ENCODE assay signal across 22 cellular contexts in the genomic region with DNA sequence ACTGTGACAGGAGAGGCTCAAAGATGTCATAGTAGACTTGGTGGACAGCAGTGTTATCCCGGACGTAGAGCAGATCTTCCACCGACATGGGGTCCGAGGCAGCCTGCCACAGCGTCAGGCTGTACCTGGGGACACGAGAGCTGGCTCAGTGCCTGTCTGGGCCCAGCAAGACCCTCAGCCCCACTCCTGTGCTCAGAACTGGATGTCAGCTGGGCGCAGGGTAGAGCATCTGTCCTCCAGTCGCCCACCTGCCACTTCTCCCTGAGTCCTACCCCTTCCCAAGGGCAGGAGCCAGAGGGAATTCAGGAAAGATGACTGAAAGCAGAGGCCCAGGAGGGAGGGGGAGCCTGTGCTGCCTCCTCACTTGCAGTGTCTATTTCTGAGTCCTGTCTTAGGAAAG. TPM values are rescaled to one million over a fixed set of nuclear protein-coding genes. Genes with fewer than 3 reads are reported as not detected.
A peak's percentile ranks its signal among the peaks of the same experiment; 100 is the strongest.
DNase-seq lines count a peak whose midpoint lies in the region; ATAC-seq and TF ChIP-seq lines count a peak whose summit lies in the region.
"Had no signal": no experiment of that assay in that cellular context is flagged by ENCODE, and none has a peak within 500 bp of the region (broad histone marks: within the 10 kb centered on the region; RNA-seq: fewer than 3 reads in every experiment).

No MANE protein-coding gene starts in this region.

- ATAC-seq in left ventricle myocardium superior (peak; percentile 1), GM18909 (IDR thresholded peaks at IDR 0.05; ENCODE audit: poor library complexity, unreplicated experiment) (no peak)
- ATAC-seq: Panc1, SK-N-SH treated with all-trans-retinoic acid at 6 μM for 48 hours had no signal

- no peak for DNase-seq in left ventricle myocardium superior
- DNase-seq in right atrium auricular region (ENCODE audit: low spot score): no peak
- no peak for DNase-seq in neural progenitor cell (ENCODE audit: low spot score)
- no peak for DNase-seq in glomerular visceral epithelial cell (ENCODE audit: extremely low spot score)
- DNase-seq in stomach: no peak
- DNase-seq: Calu3; CD8-positive, alpha-beta memory T cell; EL; GF-D8; IMR-90; NCI-H1092 treated with DMSO at 0.1 percent for 48 hours; NCI-H146; NCI-H2081 treated with DMSO at 0.1 percent for 48 hours; NCI-H69; NK-92 treated with Interleukin-12 subunit alpha and Interleukin-12 subunit beta, amount 100 ng/mL, for 24 hours had no signal

- no peak for TF ChIP-seq CTCF in right atrium auricular region (IDR thresholded peaks at IDR 0.05)
- TF ChIP-seq CTCF in neural progenitor cell (IDR thresholded peaks at IDR 0.05): no peak
- TF ChIP-seq CTCF in stomach (IDR thresholded peaks at IDR 0.05): no peak

- H3K9me3 ChIP-seq in right atrium auricular region (no peaks in the 10 kb centered on the region), ectodermal cell (ENCODE audit: control insufficient read depth, low read length) (no peaks in the 10 kb centered on the region), neural progenitor cell (ENCODE audit: low read depth) (no peaks in the 10 kb centered on the region), stomach (no peaks in the 10 kb centered on the region)

- no peaks in the 10 kb centered on the region for H3K27me3 ChIP-seq in right atrium auricular region
- no peaks in the 10 kb centered on the region for H3K27me3 ChIP-seq in ectodermal cell (ENCODE audit: control insufficient read depth, insufficient read depth, low read length, poor library complexity, severe bottlenecking)
- H3K27me3 ChIP-seq in neural progenitor cell: no peaks in the 10 kb centered on the region
- H3K27me3 ChIP-seq in stomach: no peaks in the 10 kb centered on the region

- H3K4me3 Mint-ChIP-seq in neural progenitor cell: no peak overlapping the region
- H3K4me3 Mint-ChIP-seq: CD8-positive, alpha-beta memory T cell had no signal

- H2AFZ ChIP-seq in neural progenitor cell (replicated peaks): no peak overlapping the region

- H3K27ac ChIP-seq in right atrium auricular region (no peak overlapping the region), ectodermal cell (ENCODE audit: insufficient read depth, low read depth, low read length, poor library complexity, severe bottlenecking) (peak overlapping the region; percentile 26), neural progenitor cell (no peak overlapping the region), stomach (no peak overlapping the region)
- H3K27ac ChIP-seq: C4-2B, KMS-11 had no signal

- H3K9me3 Mint-ChIP-seq in neural progenitor cell: no peaks in the 10 kb centered on the region
- H3K9me3 Mint-ChIP-seq: CD8-positive, alpha-beta memory T cell had no signal

- peak overlapping the region; percentile 73 for H3K27ac Mint-ChIP-seq in neural progenitor cell
- H3K27ac Mint-ChIP-seq: CD8-positive, alpha-beta memory T cell had no signal

- no peak overlapping the region for H3K9ac ChIP-seq in neural progenitor cell
- H3K9ac ChIP-seq: KMS-11 had no signal

- H3K4me1 ChIP-seq in right atrium auricular region (no peaks in the 10 kb centered on the region), ectodermal cell (ENCODE audit: control insufficient read depth, insufficient read depth, low read length) (peaks cover 21% of the 10 kb centered on the region), neural progenitor cell (peaks cover 13% of the 10 kb centered on the region), stomach (peaks cover 0 to 4% (median 0%) of the 10 kb centered on the region in 4 donors)

- WGBS in ectodermal cell, 2 experiments: 91 to 93% methylated on average over 8 of the region's 8 CpGs
- WGBS in stomach, 5 donors: 87 to 93% (median 91%) methylated on average over 7 to 8 of the region's 8 CpGs

- intact Hi-C loops in left ventricle myocardium superior (cut with micrococcal nuclease) (no loop called here), stomach (cut with DNase I; ENCODE audit: low total_unique reads) (no loop called here)

- no peak for TF ChIP-seq POLR2A in stomach (IDR thresholded peaks at IDR 0.05)

- no peaks in the 10 kb centered on the region for H3K36me3 Mint-ChIP-seq in neural progenitor cell
- H3K36me3 Mint-ChIP-seq: CD8-positive, alpha-beta memory T cell had no signal

- peaks cover 24% of the 10 kb centered on the region for H3K4me1 Mint-ChIP-seq in neural progenitor cell
- H3K4me1 Mint-ChIP-seq: CD8-positive, alpha-beta memory T cell had no signal

- peaks cover 8% of the 10 kb centered on the region for H3F3A ChIP-seq in neural progenitor cell (ENCODE audit: low read depth)

- no peaks in the 10 kb centered on the region for H3K79me2 ChIP-seq in neural progenitor cell (ENCODE audit: low read depth)

- peaks cover 9% of the 10 kb centered on the region for H3K27me3 Mint-ChIP-seq in neural progenitor cell (ENCODE audit: insufficient read depth, low read depth)

- H3K36me3 ChIP-seq in right atrium auricular region (peaks cover 5% of the 10 kb centered on the region), ectodermal cell (ENCODE audit: control insufficient read depth, insufficient read depth, low read length) (no peaks in the 10 kb centered on the region), neural progenitor cell (no peaks in the 10 kb centered on the region), stomach (peaks cover 5 to 41% (median 32%) of the 10 kb centered on the region in 4 donors)

- H3K4me2 ChIP-seq in neural progenitor cell: no peak overlapping the region
- H3K4me2 ChIP-seq: KMS-11 had no signal

- H3K4me3 ChIP-seq in right atrium auricular region: no peak overlapping the region
- H3K4me3 ChIP-seq in ectodermal cell (ENCODE audit: insufficient read depth, low read depth, low read length): no peak overlapping the region
- no peak overlapping the region for H3K4me3 ChIP-seq in neural progenitor cell
- H3K4me3 ChIP-seq in stomach: no peak overlapping the region

- H4K20me1 ChIP-seq in neural progenitor cell (ENCODE audit: low read depth): no peaks in the 10 kb centered on the region

- TF ChIP-seq EP300 in stomach (IDR thresholded peaks at IDR 0.05): no peak

RNA-seq across cellular contexts. Expression of a gene that starts 11.7 kb away (rescaled TPM):
- total RNA-seq in left ventricle myocardium superior (1.2 TPM), right atrium auricular region (under 1 TPM in 1 of 2 donors, not detected in 1; 0.63 TPM), neural progenitor cell (ENCODE audit: low replicate concordance) (not detected in 2 replicates), stomach (under 1 TPM in 1 of 5 donors, not detected in 4; 0.73 TPM)
- not detected for polyA plus RNA-seq in ectodermal cell (2013, experiment 1 of 4)
- 0.18 TPM for polyA plus RNA-seq in ectodermal cell (2013, experiment 2 of 4)
- polyA plus RNA-seq in ectodermal cell (2013, experiment 3 of 4): not detected
- polyA plus RNA-seq in ectodermal cell (2013, experiment 4 of 4): 0.12 TPM
- under 1 TPM in 2 of 3 donors, not detected in 1; 0.15 to 0.25 TPM for polyA plus RNA-seq in stomach
- total RNA-seq: Calu3; CD8-positive, alpha-beta memory T cell; IMR-90; NCI-H460 had no signal
- polyA plus RNA-seq: CD8-positive, alpha-beta memory T cell; IMR-90 had no signal

RNA-seq across cellular contexts. Expression of a gene that starts 30.0 kb away (rescaled TPM):
- total RNA-seq in left ventricle myocardium superior (7.0 TPM), right atrium auricular region (1 to 10 TPM; 5.5 to 6.9 TPM), neural progenitor cell (ENCODE audit: low replicate concordance) (0.21 and 0.34 TPM in 2 replicates), stomach (10 to 100 TPM in 3 of 5 donors, 1 to 10 TPM in 2; 3.0 to 33.8 (median 15.1) TPM)
- polyA plus RNA-seq in ectodermal cell (2013, experiment 1 of 4): 0.43 TPM
- 0.30 TPM for polyA plus RNA-seq in ectodermal cell (2013, experiment 2 of 4)
- polyA plus RNA-seq in ectodermal cell (2013, experiment 3 of 4): 0.27 TPM
- 0.49 TPM for polyA plus RNA-seq in ectodermal cell (2013, experiment 4 of 4)
- polyA plus RNA-seq in stomach: 1 to 10 TPM in 2 of 3 donors, under 1 TPM in 1; 0.68 to 2.4 (median 1.7) TPM
- total RNA-seq: CD8-positive, alpha-beta memory T cell; IMR-90; NCI-H460 had no signal
- polyA plus RNA-seq: CD8-positive, alpha-beta memory T cell; IMR-90 had no signal
